In the genomic region with DNA sequence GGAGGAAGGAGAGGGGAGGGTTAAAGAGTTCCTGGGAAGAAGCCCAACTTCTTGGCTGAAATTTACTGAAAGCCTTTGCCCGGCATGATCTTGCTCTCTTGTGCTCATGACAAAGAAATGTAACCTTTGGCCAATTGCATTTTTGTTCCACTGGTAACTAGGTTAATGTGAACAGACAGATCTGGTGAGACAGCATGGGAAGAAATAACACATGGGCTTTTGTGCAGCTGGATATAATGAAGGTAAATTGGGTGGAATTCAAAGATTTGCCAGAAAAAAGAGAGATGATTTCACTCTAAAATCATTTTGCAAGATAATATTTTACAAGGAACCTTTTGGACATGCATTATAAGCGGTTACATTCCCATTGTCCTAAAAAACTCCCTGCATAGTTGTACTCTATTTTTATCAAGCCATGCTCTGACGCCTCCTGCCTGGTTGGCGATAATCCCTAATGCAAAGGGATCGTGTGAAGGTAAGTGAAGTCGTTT, we compare ENCODE assay signal across 11 cellular contexts.
DNase-seq lines count a peak whose midpoint lies in the region; ATAC-seq and TF ChIP-seq lines count a peak whose summit lies in the region.
"Had no signal": no experiment of that assay in that cellular context is flagged by ENCODE, and none has a peak within 500 bp of the region (broad histone marks: within the 10 kb centered on the region; RNA-seq: fewer than 3 reads in every experiment).

No MANE protein-coding gene starts in this region.

- no peaks in the 10 kb centered on the region for H4K20me1 ChIP-seq in osteoblast (ENCODE audit: insufficient read depth, low read length)

- H3K9me3 ChIP-seq in SJSA1 (replicated peaks), result no peaks in the 10 kb centered on the region
- H3K9me3 ChIP-seq in osteoblast (ENCODE audit: low read depth, low read length), result no peaks in the 10 kb centered on the region
- no peaks in the 10 kb centered on the region for H3K9me3 ChIP-seq in esophagus squamous epithelium
- H3K9me3 ChIP-seq in WERI-Rb-1 (ENCODE audit: severe bottlenecking), result no peaks in the 10 kb centered on the region
- no peaks in the 10 kb centered on the region for H3K9me3 ChIP-seq in A673 (ENCODE audit: low read depth, low read length, poor library complexity, severe bottlenecking)
- H3K9me3 ChIP-seq: stomach had no signal

- H3K79me2 ChIP-seq in osteoblast (ENCODE audit: insufficient read depth, low read length), result no peaks in the 10 kb centered on the region

- H2AFZ ChIP-seq in osteoblast (ENCODE audit: low read length), result no peak overlapping the region

- no peak for TF ChIP-seq CTCF in AG10803 (conservative IDR thresholded peaks at IDR 0.05; ENCODE audit: low read length)
- no peak for TF ChIP-seq CTCF in fibroblast of villous mesenchyme (IDR thresholded peaks at IDR 0.05; ENCODE audit: insufficient read depth, low read depth, low read length)
- TF ChIP-seq CTCF in osteoblast (IDR thresholded peaks at IDR 0.05; ENCODE audit: extremely low read depth, low read depth, low read length), result no peak
- TF ChIP-seq CTCF in esophagus squamous epithelium (IDR thresholded peaks at IDR 0.05), result no peak
- TF ChIP-seq CTCF in WERI-Rb-1 (IDR thresholded peaks at IDR 0.05; ENCODE audit: low read depth, low read length), result no peak
- TF ChIP-seq CTCF in A673 (conservative IDR thresholded peaks at IDR 0.05; ENCODE audit: low read depth, low read length), result no peak

- peak overlapping the region; percentile 53 for H3K4me2 ChIP-seq in osteoblast (ENCODE audit: insufficient read depth, low read length)
- H3K4me2 ChIP-seq: KMS-11 had no signal

- intact Hi-C loops in esophagus squamous epithelium (cut with DNase I) (no loop called here), A673 (cut with micrococcal nuclease; ENCODE audit: unreplicated experiment) (no loop called here)

- H3K27me3 ChIP-seq in SJSA1 (replicated peaks) (no peaks in the 10 kb centered on the region), osteoblast (ENCODE audit: insufficient read depth, low read length) (no peaks in the 10 kb centered on the region), esophagus squamous epithelium (no peaks in the 10 kb centered on the region), WERI-Rb-1 (ENCODE audit: insufficient read depth, low read depth, severe bottlenecking) (no peaks in the 10 kb centered on the region), A673 (replicated peaks; ENCODE audit: insufficient read depth, low read depth, low read length, poor library complexity) (no peaks in the 10 kb centered on the region)
- H3K27me3 ChIP-seq: stomach had no signal

- POLR2A ChIA-PET in A673 (lab: Charles Lee; ENCODE audit: low non-redundant PET), result no interaction called here

- H3K4me3 ChIP-seq in AG10803 (ENCODE audit: low read length), result no peak overlapping the region
- H3K4me3 ChIP-seq in SJSA1, result no peak overlapping the region
- no peak overlapping the region for H3K4me3 ChIP-seq in fibroblast of villous mesenchyme (ENCODE audit: low read depth, low read length)
- H3K4me3 ChIP-seq in osteoblast (ENCODE audit: insufficient read depth, low read length), result no peak overlapping the region
- H3K4me3 ChIP-seq in esophagus squamous epithelium, result peak overlapping the region in 1 of 4 donors; percentile 29
- no peak overlapping the region for H3K4me3 ChIP-seq in WERI-Rb-1 (ENCODE audit: low read depth, low read length)
- H3K4me3 ChIP-seq in A673 (ENCODE audit: low read depth, low read length, poor library complexity, severe bottlenecking), result no peak overlapping the region

- CTCF ChIA-PET in A673 (lab: Charles Lee), result no interaction called here

- peak overlapping the region; percentile 89 for H3K27ac ChIP-seq in SJSA1
- peak overlapping the region; percentile 90 for H3K27ac ChIP-seq in osteoblast (ENCODE audit: low read depth, low read length)
- H3K27ac ChIP-seq in esophagus squamous epithelium, result peak overlapping the region in 1 of 4 donors; percentile 9
- no peak overlapping the region for H3K27ac ChIP-seq in WERI-Rb-1
- H3K27ac ChIP-seq in A673 (ENCODE audit: low read depth, low read length, poor library complexity, severe bottlenecking), result no peak overlapping the region
- H3K27ac ChIP-seq: KMS-11 had no signal

- no peak for ATAC-seq in GM21367 (IDR thresholded peaks at IDR 0.05; ENCODE audit: unreplicated experiment)

- no TSS peak for BruUV-seq in A673 (replicated peaks; lab: Mats Ljungman, UMichigan)

- H3K36me3 ChIP-seq in SJSA1 (no peaks in the 10 kb centered on the region), osteoblast (ENCODE audit: insufficient read depth, low read length) (no peaks in the 10 kb centered on the region), esophagus squamous epithelium (no peaks in the 10 kb centered on the region), WERI-Rb-1 (no peaks in the 10 kb centered on the region), A673 (ENCODE audit: insufficient read depth, low read length, poor library complexity, severe bottlenecking) (no peaks in the 10 kb centered on the region)
- H3K36me3 ChIP-seq: stomach had no signal

- TF ChIP-seq POLR2A in esophagus squamous epithelium (IDR thresholded peaks at IDR 0.05), result no peak

- H3K4me1 ChIP-seq in SJSA1 (replicated peaks) (peaks cover 41% of the 10 kb centered on the region), osteoblast (ENCODE audit: insufficient read depth, low read length) (peaks cover 23% of the 10 kb centered on the region), esophagus squamous epithelium (peaks cover 0 to 31% (median 19%) of the 10 kb centered on the region in 3 donors), A673 (ENCODE audit: insufficient read depth, low read length, poor library complexity, severe bottlenecking) (no peaks in the 10 kb centered on the region)

- WGBS in esophagus squamous epithelium, 2 donors, result 11 to 15% methylated on average over 6 of the region's 6 CpGs

- DNase-seq in AG10803 (ENCODE audit: low read depth) (peak; percentile 99), SJSA1 (ENCODE audit: low read depth in 1 of 2, low spot score in 2 of 2) (peak; percentile 40 to 83), fibroblast of villous mesenchyme (ENCODE audit: low read depth) (peak; percentile 81), osteoblast (ENCODE audit: insufficient read length, low spot score, missing footprints) (no peak), esophagus squamous epithelium (lab: John Stamatoyannopoulos, UW) (no peak), WERI-Rb-1 (no peak), A673 (ENCODE audit: low spot score) (no peak)
- DNase-seq: COR-L47, stomach had no signal

Comparison
In these comparisons a context has a peak if more than half of its experiments do, and no peak if none do; other contexts are left out.
1. DNase-seq: peak in AG10803 (single experiment), SJSA1 (2 of 2) and fibroblast of villous mesenchyme (single experiment); none in osteoblast (single experiment), esophagus squamous epithelium (single experiment), WERI-Rb-1 (single experiment) and A673 (single experiment).
2. H3K27ac ChIP-seq: peak in SJSA1 (single experiment) and osteoblast (single experiment); none in WERI-Rb-1 (single experiment) and A673 (single experiment).